In genomic region chr7:16223963-16224707, GRCh38 we compare ENCODE assay signal across 12 cellular contexts.
DNase-seq lines count a peak whose midpoint lies in the region; ATAC-seq and TF ChIP-seq lines count a peak whose summit lies in the region.
"Had no signal": no experiment of that assay in that cellular context is flagged by ENCODE, and none has a peak within 500 bp of the region (broad histone marks: within the 10 kb centered on the region; RNA-seq: fewer than 3 reads in every experiment).

No MANE protein-coding gene starts in this region.

- peak overlapping the region; percentile 29 for H3K4me3 ChIP-seq in Jurkat, Clone E6-1 (ENCODE audit: low read length)
- H3K4me3 ChIP-seq: ovary had no signal

- peak; percentile 94 for DNase-seq in Jurkat, Clone E6-1 (ENCODE audit: low read depth, low spot score)
- DNase-seq in T-helper 9 cell (peak; percentile 4), SKM-1 (lab: John Stamatoyannopoulos, UW; ENCODE audit: unreplicated experiment) (no peak), erythroblast (lab: John Stamatoyannopoulos, UW) (no peak)
- peak; percentile 4 for DNase-seq in activated gamma-delta T cell treated with anti-CD3 and anti-CD28 coated beads, Interleukin-2, amount 50 U/mL, for 16 hours (ENCODE audit: low read depth)
- peak; percentile 24 for DNase-seq in stimulated activated CD8-positive, alpha-beta memory T cell treated with anti-CD3 and anti-CD28 coated beads, Interleukin-12 subunit alpha, Interleukin-12 subunit beta, amount 100 ng/mL, for 1 hour (ENCODE audit: low read depth)
- DNase-seq: activated B cell treated with CpG ODN at 0.5 μM for 24 hours, EL, NCI-H1048, ovary had no signal

- ATAC-seq in GM19397 (IDR thresholded peaks at IDR 0.05; ENCODE audit: unreplicated experiment) (no peak), GM18873 (IDR thresholded peaks at IDR 0.05; ENCODE audit: low FRiP score, unreplicated experiment) (no peak)

- TF ChIP-seq POLR2A in erythroblast (IDR thresholded peaks at IDR 0.05; ENCODE audit: low read length): no peak

Comparison
In these comparisons a context has a peak if more than half of its experiments do, and no peak if none do; other contexts are left out.
1. DNase-seq: peak in Jurkat, Clone E6-1 (single experiment), T-helper 9 cell (single experiment), activated gamma-delta T cell treated with anti-CD3 and anti-CD28 coated beads, Interleukin-2, amount 50 U/mL, for 16 hours (single experiment) and stimulated activated CD8-positive, alpha-beta memory T cell treated with anti-CD3 and anti-CD28 coated beads, Interleukin-12 subunit alpha, Interleukin-12 subunit beta, amount 100 ng/mL, for 1 hour (single experiment); none in SKM-1 (single experiment) and erythroblast (0 of 2).